21 cellular contexts compared by ENCODE assay signal in the genomic region with DNA sequence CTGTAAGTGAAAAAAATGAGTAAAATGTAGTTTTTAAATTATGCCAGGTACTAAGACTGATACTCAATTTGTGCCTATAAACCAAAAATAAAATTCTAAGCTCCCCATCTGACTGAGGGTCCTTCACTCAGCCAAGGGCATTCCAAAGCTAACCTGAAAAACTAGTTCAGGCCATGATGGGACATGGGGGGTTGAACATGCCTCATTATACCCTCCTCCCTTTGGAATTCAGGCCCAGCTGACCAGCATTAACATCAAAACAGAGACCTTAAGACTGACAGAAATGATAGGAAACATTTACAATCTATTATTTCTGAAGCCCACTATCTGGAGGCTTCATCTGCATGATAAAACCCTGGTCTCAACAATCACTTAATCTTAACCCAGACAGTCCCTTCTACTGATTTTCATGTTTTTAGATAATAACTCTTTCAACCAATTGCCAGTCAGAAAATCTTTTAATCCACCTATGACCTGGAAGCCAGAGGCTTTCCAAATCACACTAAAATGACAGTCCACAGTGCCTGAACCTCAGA.
DNase-seq lines count a peak whose midpoint lies in the region; ATAC-seq lines count a peak whose summit lies in the region.
"Had no signal": no experiment of that assay in that cellular context is flagged by ENCODE, and none has a peak within 500 bp of the region (broad histone marks: within the 10 kb centered on the region; RNA-seq: fewer than 3 reads in every experiment).

No MANE protein-coding gene starts in this region.

- H3K4me3 ChIP-seq in H7 (ENCODE audit: insufficient read depth, low read depth, low read length), result no peak overlapping the region
- H3K4me3 ChIP-seq in NT2/D1 (ENCODE audit: insufficient read length, low read depth), result no peak overlapping the region
- peak overlapping the region; percentile 51 for H3K4me3 ChIP-seq in iPS-20b (ENCODE audit: low read length)
- H3K4me3 ChIP-seq: BLaER1, PC-9 had no signal

- H3K4me1 ChIP-seq in NT2/D1 (ENCODE audit: insufficient read depth, insufficient read length) (peaks cover 11% of the 10 kb centered on the region), iPS-20b (ENCODE audit: insufficient read depth, low read length) (peaks cover 38% of the 10 kb centered on the region)

- peak overlapping the region in 7 of 10 donors; percentile 9 to 77 (median 41) for H3K27ac Mint-ChIP-seq in naive thymus-derived CD8-positive, alpha-beta T cell
- H3K27ac Mint-ChIP-seq: CD8-positive, alpha-beta T cell had no signal

- H3K27me3 ChIP-seq in H7 (ENCODE audit: control insufficient read depth, insufficient read depth, low read length), result peaks cover 12% of the 10 kb centered on the region
- H3K27me3 ChIP-seq in NT2/D1 (ENCODE audit: insufficient read depth, insufficient read length), result no peaks in the 10 kb centered on the region
- H3K27me3 ChIP-seq in iPS-20b (ENCODE audit: insufficient read depth, low read length), result peaks cover 35% of the 10 kb centered on the region; the same call in 1 of the 2 replicates
- H3K27me3 ChIP-seq: BLaER1 had no signal

- DNase-seq in H7 (peak; percentile 18), NT2/D1 (ENCODE audit: low read depth, low spot score) (peak; percentile 36), activated T-cell treated with anti-CD3 and anti-CD28 coated beads for 4 hours (no peak), KG1 (lab: John Stamatoyannopoulos, UW) (no peak)
- DNase-seq in naive thymus-derived CD8-positive, alpha-beta T cell, result no peak
- DNase-seq: Calu3; CD8-positive, alpha-beta T cell; DMS53; EL; NCI-H1417; NCI-H187 treated with DMSO at 0.1 percent for 48 hours; NCI-H345; NCI-H524 treated with DMSO at 0.1 percent for 48 hours; PC-9; SIG-M5 had no signal

- H3K9me3 ChIP-seq in NT2/D1 (ENCODE audit: insufficient read depth, low read length), result peaks cover 48% of the 10 kb centered on the region; the same call in 1 of the 2 replicates
- H3K9me3 ChIP-seq in iPS-20b (ENCODE audit: insufficient read depth, low read depth, low read length), result no peaks in the 10 kb centered on the region; the same call in 1 of the 2 replicates

- no peak overlapping the region for H3K27ac ChIP-seq in iPS-20b (ENCODE audit: low read length)
- H3K27ac ChIP-seq: BLaER1, KMS-11, PC-9, RWPE1 had no signal

- H3K4me3 Mint-ChIP-seq in naive thymus-derived CD8-positive, alpha-beta T cell, result no peak overlapping the region
- H3K4me3 Mint-ChIP-seq: CD8-positive, alpha-beta T cell had no signal

- no peaks in the 10 kb centered on the region for H3K27me3 Mint-ChIP-seq in naive thymus-derived CD8-positive, alpha-beta T cell

- peaks cover 0 to 27% (median 20%) of the 10 kb centered on the region in 3 donors for H3K36me3 Mint-ChIP-seq in naive thymus-derived CD8-positive, alpha-beta T cell

- H3K36me3 ChIP-seq in H7 (replicated peaks; ENCODE audit: control insufficient read depth, insufficient read depth, low read length) (no peaks in the 10 kb centered on the region), NT2/D1 (ENCODE audit: insufficient read depth, insufficient read length, low read length) (peaks cover 4% of the 10 kb centered on the region), iPS-20b (ENCODE audit: insufficient read depth, low read depth, low read length) (no peaks in the 10 kb centered on the region)
- H3K36me3 ChIP-seq: BLaER1 had no signal

- no peak for ATAC-seq in naive thymus-derived CD8-positive, alpha-beta T cell
- ATAC-seq in HG03159 (IDR thresholded peaks at IDR 0.05; ENCODE audit: unreplicated experiment) (no peak), GM21367 (IDR thresholded peaks at IDR 0.05; ENCODE audit: unreplicated experiment) (no peak)
- ATAC-seq: CD8-positive, alpha-beta T cell had no signal

- POLR2A ChIA-PET in naive thymus-derived CD8-positive, alpha-beta T cell (lab: Charles Lee), result no interaction called here

- peaks cover 0 to 13% (median 7%) of the 10 kb centered on the region in 9 donors for H3K9me3 Mint-ChIP-seq in naive thymus-derived CD8-positive, alpha-beta T cell

- H3K9ac ChIP-seq in NT2/D1 (ENCODE audit: insufficient read length, low read depth), result no peak overlapping the region
- H3K9ac ChIP-seq in iPS-20b (ENCODE audit: low read depth, low read length), result no peak overlapping the region
- H3K9ac ChIP-seq: BLaER1, KMS-11 had no signal

- H3K4me1 Mint-ChIP-seq in naive thymus-derived CD8-positive, alpha-beta T cell, result peaks cover 29 to 65% (median 59%) of the 10 kb centered on the region in 4 donors

Comparison
In these comparisons a context has a peak if more than half of its experiments do, and no peak if none do; other contexts are left out.
1. DNase-seq: peak in H7 (single experiment) and NT2/D1 (single experiment); none in naive thymus-derived CD8-positive, alpha-beta T cell (0 of 10), activated T-cell treated with anti-CD3 and anti-CD28 coated beads for 4 hours (single experiment) and KG1 (single experiment).